ENCODE assay signal across 8 cellular contexts in genomic region chr3:132399054-132399929, GRCh38. TPM values are rescaled to one million over a fixed set of nuclear protein-coding genes. Genes with fewer than 3 reads are reported as not detected.
DNase-seq lines count a peak whose midpoint lies in the region; ATAC-seq and TF ChIP-seq lines count a peak whose summit lies in the region.

No MANE protein-coding gene starts in this region.

- H3K36me3 ChIP-seq in Loucy (ENCODE audit: insufficient read depth, low read length) (no peaks in the 10 kb centered on the region), SK-N-MC (ENCODE audit: insufficient read depth, low read length) (no peaks in the 10 kb centered on the region), esophagus muscularis mucosa (no peaks in the 10 kb centered on the region)

- peak; percentile 72 for DNase-seq in Ammon's horn (ENCODE audit: low spot score)
- DNase-seq in GM12865 (ENCODE audit: low read depth): peak; percentile 70
- DNase-seq in SK-N-MC (ENCODE audit: low read depth, low spot score): no peak
- DNase-seq in esophagus muscularis mucosa (ENCODE audit: extremely low spot score): no peak
- DNase-seq in omental fat pad (ENCODE audit: low spot score): no peak

- no peak overlapping the region for H3K27ac Mint-ChIP-seq in nephron

- intact Hi-C loops in esophagus muscularis mucosa (cut with DNase I): loop anchor here (5.0 to 10.0 kb wide), 2 partner anchors 47 to 144 kb away; no protein-coding TSS in a partner anchor

- H2AFZ ChIP-seq in Loucy (ENCODE audit: low read length): 0 out of 2 replicates have a peak overlapping the region, but pooled peaks have one; percentile 8

- H3K27me3 ChIP-seq in Loucy (ENCODE audit: insufficient read depth, low read length, poor library complexity, severe bottlenecking): no peaks in the 10 kb centered on the region
- H3K27me3 ChIP-seq in esophagus muscularis mucosa: no peaks in the 10 kb centered on the region

- no peak overlapping the region for H3K9ac ChIP-seq in Loucy (ENCODE audit: low read depth, low read length, poor library complexity, severe bottlenecking)
- peak overlapping the region; percentile 30 for H3K9ac ChIP-seq in SK-N-MC (ENCODE audit: insufficient read length)

- no peak overlapping the region for H3K4me3 ChIP-seq in GM12865 (ENCODE audit: low read depth, low read length)
- H3K4me3 ChIP-seq in Loucy (ENCODE audit: low read length, poor library complexity, severe bottlenecking): no peak overlapping the region
- H3K4me3 ChIP-seq in SK-N-MC: no peak overlapping the region
- H3K4me3 ChIP-seq in esophagus muscularis mucosa: no peak overlapping the region

- TF ChIP-seq CTCF in GM12865 (IDR thresholded peaks at IDR 0.05; ENCODE audit: insufficient read depth, low read depth, low read length, missing control alignments) (peak; percentile 79), Loucy (conservative IDR thresholded peaks at IDR 0.05; ENCODE audit: low read length) (peak; percentile 97), esophagus muscularis mucosa (IDR thresholded peaks at IDR 0.05) (peak; percentile 51 to 67 (median 65)), nephron (IDR thresholded peaks at IDR 0.05; ENCODE audit: unreplicated experiment in 3 of 3) (peak; percentile 83 to 96 (median 89)), omental fat pad (IDR thresholded peaks at IDR 0.05) (no peak)

- H3K9me3 ChIP-seq in Loucy (ENCODE audit: insufficient read depth, low read depth, low read length): no peaks in the 10 kb centered on the region
- H3K9me3 ChIP-seq in SK-N-MC (ENCODE audit: low read depth, low read length): no peaks in the 10 kb centered on the region
- H3K9me3 ChIP-seq in esophagus muscularis mucosa: no peaks in the 10 kb centered on the region

- H3K9me3 Mint-ChIP-seq in nephron: no peaks in the 10 kb centered on the region

- TF ChIP-seq EP300 in esophagus muscularis mucosa (IDR thresholded peaks at IDR 0.05): no peak

- H3F3A ChIP-seq in Loucy (ENCODE audit: low read depth): no peaks in the 10 kb centered on the region

- no peaks in the 10 kb centered on the region for H4K20me1 ChIP-seq in Loucy (ENCODE audit: insufficient read depth, low read length, poor library complexity, severe bottlenecking)

- ATAC-seq in GM19467 (IDR thresholded peaks at IDR 0.05; ENCODE audit: unreplicated experiment) (no peak), omental fat pad (ENCODE audit: low FRiP score) (no peak)

- no peak overlapping the region for H3K4me3 Mint-ChIP-seq in nephron

- no peak for TF ChIP-seq POLR2A in esophagus muscularis mucosa (IDR thresholded peaks at IDR 0.05; ENCODE audit: low read depth)

- peaks cover 5% of the 10 kb centered on the region for H3K27me3 Mint-ChIP-seq in nephron (ENCODE audit: low read depth)

- no peaks in the 10 kb centered on the region for H3K9me2 ChIP-seq in Loucy (replicated peaks; ENCODE audit: low read depth, low read length)

- H3K4me1 Mint-ChIP-seq in nephron: peaks cover 7% of the 10 kb centered on the region

- no peak overlapping the region for H3K27ac ChIP-seq in SK-N-MC
- no peak overlapping the region for H3K27ac ChIP-seq in esophagus muscularis mucosa (replicated peaks in 1 of 4)

- H3K4me2 ChIP-seq in Loucy (ENCODE audit: low read depth, low read length, poor library complexity, severe bottlenecking): no peak overlapping the region

- no peaks in the 10 kb centered on the region for H3K36me3 Mint-ChIP-seq in nephron (ENCODE audit: low read depth)

- no peaks in the 10 kb centered on the region for H3K79me2 ChIP-seq in Loucy (ENCODE audit: insufficient read depth, low read length)

- H3K4me1 ChIP-seq in Loucy (ENCODE audit: insufficient read depth, low read length, poor library complexity, severe bottlenecking): no peaks in the 10 kb centered on the region
- H3K4me1 ChIP-seq in esophagus muscularis mucosa: no peaks in the 10 kb centered on the region

- 66% methylated on average over 5 of the region's 5 CpGs for WGBS in esophagus muscularis mucosa

RNA-seq across cellular contexts. Expression of gene DNAJC13, which starts 18.0 kb away (rescaled TPM):
- 10 to 100 TPM; 43.1 to 52.4 (median 48.8) TPM for total RNA-seq in esophagus muscularis mucosa
- 10 to 100 TPM; 30.2 to 60.2 (median 47.0) TPM for total RNA-seq in omental fat pad

Comparison
In these comparisons a context has a peak if more than half of its experiments do, and no peak if none do; other contexts are left out.
1. DNase-seq: peak in Ammon's horn (single experiment) and GM12865 (single experiment); none in SK-N-MC (single experiment), esophagus muscularis mucosa (single experiment) and omental fat pad (single experiment).
2. CTCF ChIP-seq: peak in GM12865 (single experiment), Loucy (single experiment), esophagus muscularis mucosa (3 of 3) and nephron (3 of 3); none in omental fat pad (0 of 3).